ENCODE assay signal across 7 cellular contexts in the genomic region with DNA sequence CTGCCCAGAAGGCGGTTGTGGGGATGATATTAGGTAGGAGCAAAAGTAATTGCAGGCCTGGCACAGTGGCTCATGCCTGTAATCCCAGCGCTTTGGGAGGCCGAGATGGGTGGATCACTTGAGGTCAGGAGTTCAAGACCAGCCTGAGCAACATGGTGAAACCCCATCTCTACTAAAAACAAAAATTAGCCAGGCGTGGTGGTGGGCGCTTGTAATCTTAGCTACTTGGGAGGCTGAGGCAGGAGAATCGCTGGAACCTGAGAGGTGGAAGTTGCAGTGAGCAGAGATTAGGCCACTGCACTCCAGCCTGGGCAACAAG. TPM values are rescaled to one million over a fixed set of nuclear protein-coding genes. Genes with fewer than 3 reads are reported as not detected.
A peak's percentile ranks its signal among the peaks of the same experiment; 100 is the strongest.
DNase-seq lines count a peak whose midpoint lies in the region; ATAC-seq and TF ChIP-seq lines count a peak whose summit lies in the region.
"Not testable (repeated sequence)": the region's sequence is repeated elsewhere in the genome, so short reads cannot be mapped to it uniquely, and the experiment has no call there.

No MANE protein-coding gene starts in this region.

- H3K4me1 Mint-ChIP-seq in activated naive CD4-positive, alpha-beta T cell treated with anti-CD3 and anti-CD28 coated beads for 36 hours (ENCODE audit: low read depth): peaks cover 44% of the 10 kb centered on the region
- peaks cover 36% of the 10 kb centered on the region for H3K4me1 Mint-ChIP-seq in nephron

- RAD21 ChIA-PET in HCT116 (lab: Charles Lee; ENCODE audit: low non-redundant PET in 1 of 2, low total read pairs in 2 of 2, uncharacterized antibody in 2 of 2, unreplicated experiment in 2 of 2): interaction anchor here in 1 of 2 experiments (1.3 kb wide), 1 partner anchor 31 kb away, joined by 3 read pairs; no protein-coding TSS in a partner anchor

- not testable (repeated sequence) for BruUV-seq in HCT116 (replicated peaks; lab: Mats Ljungman, UMichigan)

- H2AFZ ChIP-seq in HCT116 (ENCODE audit: low read depth, low read length, poor library complexity, severe bottlenecking): peak overlapping the region; percentile 73
- H2AFZ ChIP-seq in SK-N-SH (ENCODE audit: low read depth): peak overlapping the region; percentile 76; the same call in 1 of the 2 replicates

- POLR2A ChIA-PET in HCT116 (lab: Charles Lee): interaction anchor here (1.1 to 1.5 kb wide), 4 partner anchors 9 to 78 kb away, joined by 3 to 7 read pairs (median 4); a partner anchor contains a TSS
- POLR2A ChIA-PET in SK-N-SH (lab: Yijun Ruan, JAX): not testable (repeated sequence)

- TF ChIP-seq EP300 in SK-N-SH (IDR thresholded peaks at IDR 0.05; ENCODE audit: borderline replicate concordance in 1 of 2, low read depth in 1 of 2, low read length in 1 of 2); stomach (IDR thresholded peaks at IDR 0.05): not testable (repeated sequence)

- H3K36me3 Mint-ChIP-seq in activated naive CD4-positive, alpha-beta T cell treated with anti-CD3 and anti-CD28 coated beads for 36 hours (ENCODE audit: low read depth): peaks cover 33% of the 10 kb centered on the region
- not testable (repeated sequence) for H3K36me3 Mint-ChIP-seq in nephron (ENCODE audit: low read depth)

- peak overlapping the region; percentile 61 for H3K9ac ChIP-seq in HCT116 (ENCODE audit: low read length)
- H3K9ac ChIP-seq in SK-N-SH: peak overlapping the region; percentile 84

- H3K27me3 Mint-ChIP-seq in activated naive CD4-positive, alpha-beta T cell treated with anti-CD3 and anti-CD28 coated beads for 36 hours (ENCODE audit: low read depth); nephron (ENCODE audit: low read depth): not testable (repeated sequence)

- 84% methylated on average over 6 of the region's 6 CpGs for WGBS in SK-N-SH (ENCODE audit: low lambda C conversion rate)
- 47% methylated on average over 6 of the region's 6 CpGs for WGBS in right cardiac atrium
- 66 to 74% (median 69%) methylated on average over 6 of the region's 6 CpGs for WGBS in stomach, 5 donors

- not testable (repeated sequence) for ATAC-seq in HCT116, right cardiac atrium

- H3K4me1 ChIP-seq in HCT116 (ENCODE audit: control insufficient read depth in 1 of 2, insufficient read depth in 2 of 2, low read length in 2 of 2) (peaks cover 26 to 30% of the 10 kb centered on the region in 2 experiments), SK-N-SH (ENCODE audit: control insufficient read depth in 1 of 2, insufficient read depth in 2 of 2, low read depth in 1 of 2, low read length in 1 of 2) (peaks cover 14% of the 10 kb centered on the region in 2 experiments; a peak in 2 of 4 replicates), stomach (peaks cover 9 to 52% (median 32%) of the 10 kb centered on the region in 4 donors)
- not testable (repeated sequence) for H3K4me1 ChIP-seq in right cardiac atrium (ENCODE audit: control insufficient read depth, insufficient read depth, low read length)

- CTCF ChIA-PET in HCT116 (lab: Charles Lee) (interaction anchor here (1.8 kb wide), 1 partner anchor 31 kb away, joined by 8 read pairs; no protein-coding TSS in a partner anchor), SK-N-SH (lab: Yijun Ruan, JAX) (interaction anchor here (2.4 kb wide), 1 partner anchor 60 kb away, joined by 11 read pairs; no protein-coding TSS in a partner anchor)
- CTCF ChIA-PET in activated naive CD4-positive, alpha-beta T cell treated with anti-CD3 and anti-CD28 coated beads for 36 hours (lab: Charles Lee): interaction anchor here (0.6 to 3.5 kb wide), 12 partner anchors 11 to 80 kb away, joined by 3 to 37 read pairs (median 6); no protein-coding TSS in a partner anchor

- peak overlapping the region; percentile 40 to 54; a peak in 3 of 4 replicates for H3K4me3 ChIP-seq in HCT116 (replicated peaks in 1 of 2; ENCODE audit: low read depth in 1 of 2, low read length in 2 of 2)
- peak overlapping the region in 1 of 2 experiments; percentile 69; a peak in 2 of 4 replicates for H3K4me3 ChIP-seq in SK-N-SH (ENCODE audit: low read depth in 2 of 2, low read length in 1 of 2)
- H3K4me3 ChIP-seq in coronary artery: peak overlapping the region; percentile 82
- peak overlapping the region; percentile 55 for H3K4me3 ChIP-seq in right cardiac atrium (ENCODE audit: low read length)
- peak overlapping the region in 3 of 4 donors; percentile 39 to 52 (median 49) for H3K4me3 ChIP-seq in stomach

- not testable (repeated sequence) for H3K27me3 ChIP-seq in HCT116 (ENCODE audit: insufficient read depth, low read length); SK-N-SH (ENCODE audit: insufficient read depth); right cardiac atrium (ENCODE audit: control insufficient read depth, insufficient read depth); stomach

- not testable (repeated sequence) for TF ChIP-seq RAD21 in HCT116 (IDR thresholded peaks at IDR 0.05; ENCODE audit: low read depth); SK-N-SH (IDR thresholded peaks at IDR 0.05; ENCODE audit: low read length)

- not testable (repeated sequence) for H3K36me3 ChIP-seq in HCT116 (ENCODE audit: control insufficient read depth in 1 of 2, insufficient read depth in 2 of 2, low read length in 2 of 2)
- H3K36me3 ChIP-seq in SK-N-SH (replicated peaks in 1 of 2; ENCODE audit: control insufficient read depth in 1 of 2, insufficient read depth in 2 of 2, low read length in 1 of 2): peaks cover 5 to 24% of the 10 kb centered on the region in 2 experiments
- peaks cover 3 to 11% (median 10%) of the 10 kb centered on the region in 4 donors for H3K36me3 ChIP-seq in stomach

- H3K4me2 ChIP-seq in HCT116 (ENCODE audit: low read length) (peak overlapping the region; percentile 68), SK-N-SH (peak overlapping the region; percentile 96)

- H3K27ac ChIP-seq in HCT116 (ENCODE audit: low read depth, low read length) (peak overlapping the region; percentile 94), SK-N-SH (ENCODE audit: low read depth in 2 of 2, low read length in 1 of 2) (peak overlapping the region; percentile 91 to 100; a peak in 3 of 4 replicates), coronary artery (peak overlapping the region; percentile 87 to 97), right cardiac atrium (ENCODE audit: low read length) (peak overlapping the region; percentile 98), stomach (peak overlapping the region; percentile 59 to 93 (median 91))

- not testable (repeated sequence) for H3K9me3 ChIP-seq in HCT116 (ENCODE audit: control insufficient read depth in 1 of 2, insufficient read depth in 1 of 2, low read depth in 1 of 2, low read length in 2 of 2); SK-N-SH; right cardiac atrium (ENCODE audit: control insufficient read depth, low read length); stomach

- peak overlapping the region; percentile 100 for H3K27ac Mint-ChIP-seq in activated naive CD4-positive, alpha-beta T cell treated with anti-CD3 and anti-CD28 coated beads for 36 hours
- peak overlapping the region; percentile 95 to 99 (median 99) for H3K27ac Mint-ChIP-seq in nephron

- H3K9me3 Mint-ChIP-seq in activated naive CD4-positive, alpha-beta T cell treated with anti-CD3 and anti-CD28 coated beads for 36 hours; nephron: not testable (repeated sequence)

- not testable (repeated sequence) for TF ChIP-seq POLR2A in HCT116 (IDR thresholded peaks at IDR 0.05; ENCODE audit: borderline replicate concordance, extremely low read depth, insufficient read depth, insufficient read length); stomach (IDR thresholded peaks at IDR 0.05)

- not testable (repeated sequence) for H3K79me2 ChIP-seq in HCT116 (ENCODE audit: insufficient read depth, low read length)
- H3K79me2 ChIP-seq in SK-N-SH (ENCODE audit: insufficient read depth): peaks cover 41% of the 10 kb centered on the region

- DNase-seq in HCT116 (ENCODE audit: low read depth, low spot score); SK-N-SH; activated naive CD4-positive, alpha-beta T cell treated with anti-CD3 and anti-CD28 coated beads for 36 hours; coronary artery (ENCODE audit: low spot score); right cardiac atrium; stomach: not testable (repeated sequence)

- H3F3A ChIP-seq in SK-N-SH (replicated peaks; ENCODE audit: insufficient read depth): peaks cover 22% of the 10 kb centered on the region

- H3K4me3 Mint-ChIP-seq in activated naive CD4-positive, alpha-beta T cell treated with anti-CD3 and anti-CD28 coated beads for 36 hours: peak overlapping the region; percentile 100
- peak overlapping the region; percentile 62 to 90 (median 86) for H3K4me3 Mint-ChIP-seq in nephron

- not testable (repeated sequence) for H4K20me1 ChIP-seq in HCT116 (ENCODE audit: insufficient read depth); SK-N-SH (ENCODE audit: insufficient read depth)

- H3K9me2 ChIP-seq in HCT116 (ENCODE audit: insufficient read depth); SK-N-SH: not testable (repeated sequence)

- intact Hi-C loops in HCT116 (cut with micrococcal nuclease); stomach (cut with DNase I; ENCODE audit: low total_unique reads): not testable (repeated sequence)
- intact Hi-C loops in activated naive CD4-positive, alpha-beta T cell treated with anti-CD3 and anti-CD28 coated beads for 36 hours (cut with micrococcal nuclease): loop anchor here (1.0 kb wide), 5 partner anchors 24 to 69 kb away; a partner anchor contains a TSS
- intact Hi-C loops in right cardiac atrium (cut with DNase I): loop anchor here in 1 of 4 donors (5.0 to 10.0 kb wide), 2 partner anchors 34 to 48 kb away; a partner anchor contains a TSS

- not testable (repeated sequence) for TF ChIP-seq CTCF in HCT116 (IDR thresholded peaks at IDR 0.05 in 2 of 3, conservative IDR thresholded peaks at IDR 0.05 in 1 of 3; ENCODE audit: borderline replicate concordance in 1 of 3, insufficient read depth in 1 of 3, low read depth in 2 of 3, low read length in 2 of 3); SK-N-SH (IDR thresholded peaks at IDR 0.05); coronary artery (IDR thresholded peaks at IDR 0.05); nephron (IDR thresholded peaks at IDR 0.05; ENCODE audit: unreplicated experiment in 3 of 3); stomach (IDR thresholded peaks at IDR 0.05)

RNA-seq across cellular contexts. Expression of a gene that starts 0.3 kb away (rescaled TPM):
- total RNA-seq in HCT116 (2021; ENCODE audit: unreplicated experiment) (17.7 TPM), right cardiac atrium (100 to 1,000 TPM in 1 of 4 donors, 10 to 100 TPM in 3; 79.7 to 125 (median 93.8) TPM), stomach (10 to 100 TPM in 3 of 5 donors, 1 to 10 TPM in 2; 6.1 to 16.2 (median 11.1) TPM)
- polyA plus RNA-seq in HCT116 (2012): 22.5 and 27.7 TPM in 2 replicates
- polyA plus RNA-seq in SK-N-SH (2012; rRNA removed) (98.4 and 119 TPM in 2 replicates), right cardiac atrium (47.9 TPM), stomach (10 to 100 TPM in 2 of 3 donors, 1 to 10 TPM in 1; 8.8 to 23.7 (median 22.3) TPM)
- 37.8 and 54.3 TPM in 2 replicates for polyA plus RNA-seq in SK-N-SH (2012; cell fraction: cytosol; rRNA removed)
- polyA plus RNA-seq in SK-N-SH (2012; cell fraction: nucleus; rRNA removed): 254 and 357 TPM in 2 replicates
- 100 to 1,000 TPM; 136 to 140 TPM for total RNA-seq in activated naive CD4-positive, alpha-beta T cell treated with anti-CD3 and anti-CD28 coated beads for 36 hours

RNA-seq across cellular contexts. Expression of a gene that starts 12.0 kb away (rescaled TPM):
- total RNA-seq in HCT116 (2021; ENCODE audit: unreplicated experiment): not detected
- 0.02 and 0.03 TPM in 2 replicates for polyA plus RNA-seq in HCT116 (2012)
- not detected in 2 replicates for polyA plus RNA-seq in SK-N-SH (2012; rRNA removed)
- polyA plus RNA-seq in SK-N-SH (2012; cell fraction: cytosol; rRNA removed): not detected in 2 replicates
- not detected in 2 replicates for polyA plus RNA-seq in SK-N-SH (2012; cell fraction: nucleus; rRNA removed)
- total RNA-seq in activated naive CD4-positive, alpha-beta T cell treated with anti-CD3 and anti-CD28 coated beads for 36 hours: under 1 TPM; 0.14 to 0.37 TPM
- not detected for total RNA-seq in right cardiac atrium
- polyA plus RNA-seq in right cardiac atrium: not detected
- under 1 TPM in 1 of 5 donors, not detected in 4; 0.87 TPM for total RNA-seq in stomach
- under 1 TPM in 2 of 3 donors, not detected in 1; 0.13 to 0.46 TPM for polyA plus RNA-seq in stomach

RNA-seq across cellular contexts. Expression of a gene that starts 20.3 kb away (rescaled TPM):
- total RNA-seq in HCT116 (2021; ENCODE audit: unreplicated experiment) (not detected), right cardiac atrium (10 to 100 TPM; 19.9 to 38.3 (median 21.2) TPM), stomach (10 to 100 TPM in 2 of 5 donors, 1 to 10 TPM in 1, not detected in 2; 7.3 to 15.2 (median 12.8) TPM)
- not detected in 2 replicates for polyA plus RNA-seq in HCT116 (2012)
- polyA plus RNA-seq in SK-N-SH (2012; rRNA removed) (10.9 and 13.5 TPM in 2 replicates), right cardiac atrium (25.3 TPM), stomach (1 to 10 TPM; 5.4 to 10.0 (median 7.3) TPM)
- 9.4 and 11.9 TPM in 2 replicates for polyA plus RNA-seq in SK-N-SH (2012; cell fraction: cytosol; rRNA removed)
- polyA plus RNA-seq in SK-N-SH (2012; cell fraction: nucleus; rRNA removed): 4.1 and 4.7 TPM in 2 replicates
- under 1 TPM; 0.74 to 0.81 TPM for total RNA-seq in activated naive CD4-positive, alpha-beta T cell treated with anti-CD3 and anti-CD28 coated beads for 36 hours

RNA-seq across cellular contexts. Expression of a gene that starts 43.5 kb away (rescaled TPM):
- total RNA-seq in HCT116 (2021; ENCODE audit: unreplicated experiment): 5.7 TPM
- polyA plus RNA-seq in HCT116 (2012): 2.1 and 3.8 TPM in 2 replicates
- polyA plus RNA-seq in SK-N-SH (2012; rRNA removed): 7.4 and 10.3 TPM in 2 replicates
- 10.7 and 14.5 TPM in 2 replicates for polyA plus RNA-seq in SK-N-SH (2012; cell fraction: cytosol; rRNA removed)
- polyA plus RNA-seq in SK-N-SH (2012; cell fraction: nucleus; rRNA removed): 3.1 and 7.3 TPM in 2 replicates
- 10 to 100 TPM; 18.1 to 18.8 TPM for total RNA-seq in activated naive CD4-positive, alpha-beta T cell treated with anti-CD3 and anti-CD28 coated beads for 36 hours
- 10 to 100 TPM; 14.0 to 24.9 (median 15.2) TPM for total RNA-seq in right cardiac atrium
- polyA plus RNA-seq in right cardiac atrium: 5.6 TPM
- 10 to 100 TPM in 1 of 5 donors, 1 to 10 TPM in 1, under 1 TPM in 2, not detected in 1; under 0.01 to 12.1 (median 1.6) TPM for total RNA-seq in stomach
- 1 to 10 TPM; 1.8 to 4.1 (median 2.7) TPM for polyA plus RNA-seq in stomach
